24 cellular contexts compared by ENCODE assay signal in the genomic region with DNA sequence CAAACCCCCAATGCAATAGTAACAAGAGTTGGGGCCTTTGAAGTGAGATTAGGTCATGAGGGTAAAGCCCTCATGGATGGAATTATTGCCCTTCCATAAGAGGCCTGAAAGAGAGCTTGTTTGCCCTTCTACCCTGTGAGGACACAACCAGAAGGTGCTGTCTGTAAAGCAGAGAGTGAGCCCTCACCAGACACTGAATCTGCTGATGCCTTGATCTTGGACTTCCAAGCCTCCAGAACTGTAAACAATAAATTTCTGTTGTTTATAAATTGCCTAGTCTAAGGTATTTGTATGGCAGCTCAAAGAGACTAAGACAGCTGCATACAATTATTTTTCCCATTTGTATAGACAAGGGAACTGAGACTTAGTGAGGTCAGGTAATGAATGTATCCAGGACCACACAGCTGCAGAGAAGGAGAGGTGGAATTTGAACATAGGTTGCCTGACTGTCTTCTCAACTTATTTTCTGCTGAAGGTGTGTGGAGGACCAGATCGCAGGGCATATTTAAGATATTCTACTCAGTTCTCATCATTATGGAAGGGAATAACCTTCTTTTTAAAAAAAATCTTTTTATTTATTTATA. TPM values are rescaled to one million over a fixed set of nuclear protein-coding genes. Genes with fewer than 3 reads are reported as not detected.
A peak's percentile ranks its signal among the peaks of the same experiment; 100 is the strongest.
DNase-seq lines count a peak whose midpoint lies in the region; ATAC-seq, FAIRE-seq and TF ChIP-seq lines count a peak whose summit lies in the region.
"Had no signal": no experiment of that assay in that cellular context is flagged by ENCODE, and none has a peak within 500 bp of the region (broad histone marks: within the 10 kb centered on the region; RNA-seq: fewer than 3 reads in every experiment).

No MANE protein-coding gene starts in this region.

- POLR2A ChIA-PET in GM12878 (lab: Charles Lee), result interaction anchor here (1.1 kb wide), 1 partner anchor 16 kb away, joined by 4 read pairs; no protein-coding TSS in a partner anchor

- no peaks in the 10 kb centered on the region for H3K27me3 Mint-ChIP-seq in activated CD4-positive, alpha-beta T cell treated with anti-CD3 and anti-CD28 coated beads, Interleukin-2, amount 10 ng/mL, durations not matched to agents 24 days and 14 days
- H3K27me3 Mint-ChIP-seq in activated T-helper 2 cell treated with anti-CD3 and anti-CD28 coated beads, Interferon-gamma antibody, Interleukin-2, Interleukin-4, amounts not matched to agents 10 μg/mL and 5 μg/mL and 100 μg/mL, durations not matched to agents 14 hours and 24 hours and 36 hours (ENCODE audit: low read depth), result peaks cover 3% of the 10 kb centered on the region
- H3K27me3 Mint-ChIP-seq: CD4-positive, alpha-beta T cell had no signal

- TF ChIP-seq EP300 in GM12878 (IDR thresholded peaks at IDR 0.05; ENCODE audit: borderline replicate concordance in 1 of 2, control insufficient read depth in 1 of 2, low read depth in 2 of 2, low read length in 2 of 2), result no peak

- H3K9me3 Mint-ChIP-seq in activated CD4-positive, alpha-beta T cell treated with anti-CD3 and anti-CD28 coated beads, Interleukin-2, amount 10 ng/mL, durations not matched to agents 24 days and 14 days, result peaks cover 8% of the 10 kb centered on the region
- H3K9me3 Mint-ChIP-seq in activated T-helper 2 cell treated with anti-CD3 and anti-CD28 coated beads, Interferon-gamma antibody, Interleukin-2, Interleukin-4, amounts not matched to agents 10 μg/mL and 5 μg/mL and 100 μg/mL, durations not matched to agents 14 hours and 24 hours and 36 hours, result peaks cover 1% of the 10 kb centered on the region
- H3K9me3 Mint-ChIP-seq: CD4-positive, alpha-beta T cell; HFFc6; IgD-negative memory B cell had no signal

- peak; percentile 49 for DNase-seq in activated CD4-positive, alpha-beta T cell treated with anti-CD3 and anti-CD28 coated beads, Interleukin-2, amount 10 ng/mL, durations not matched to agents 24 days and 14 days
- DNase-seq in activated CD4-positive, alpha-beta T cell treated with anti-CD3 and anti-CD28 coated beads, Interleukin-2, amount 50 U/mL, for 4 hours, result no peak
- DNase-seq in GM12878 (ENCODE audit: low read depth, low spot score) (no peak), NCI-H1436 (lab: John Stamatoyannopoulos, UW) (no peak), NCI-H510A treated with DMSO at 0.1 percent for 48 hours (lab: John Stamatoyannopoulos, UW) (no peak), amygdala (lab: John Stamatoyannopoulos, UW) (no peak)
- no peak for DNase-seq in activated T-helper 2 cell treated with anti-CD3 and anti-CD28 coated beads, Interferon-gamma antibody, Interleukin-2, Interleukin-4, amounts not matched to agents 10 μg/mL and 5 μg/mL and 100 μg/mL, durations not matched to agents 14 hours and 24 hours and 36 hours (ENCODE audit: low spot score)
- DNase-seq: AML-193; Caco-2; CD4-positive, alpha-beta T cell; DMS79 treated with DMSO at 0.1 percent for 48 hours; GF-D8; H7; HFFc6 had no signal

- ATAC-seq in HG02610 (IDR thresholded peaks at IDR 0.05; ENCODE audit: unreplicated experiment) (peak; percentile 46), GM12878 (no peak)
- ATAC-seq: A549, GM23338, HCT116 had no signal

- TF ChIP-seq RAD21 in GM12878 (IDR thresholded peaks at IDR 0.05; ENCODE audit: insufficient read depth, low read depth, low read length), result no peak

- H3K4me1 Mint-ChIP-seq in activated CD4-positive, alpha-beta T cell treated with anti-CD3 and anti-CD28 coated beads, Interleukin-2, amount 10 ng/mL, durations not matched to agents 24 days and 14 days, result peaks cover 7% of the 10 kb centered on the region
- peaks cover 3% of the 10 kb centered on the region for H3K4me1 Mint-ChIP-seq in activated T-helper 2 cell treated with anti-CD3 and anti-CD28 coated beads, Interferon-gamma antibody, Interleukin-2, Interleukin-4, amounts not matched to agents 10 μg/mL and 5 μg/mL and 100 μg/mL, durations not matched to agents 14 hours and 24 hours and 36 hours (ENCODE audit: low read depth)
- H3K4me1 Mint-ChIP-seq: GM23338, IgD-negative memory B cell had no signal

- TF ChIP-seq CTCF in GM12878 (IDR thresholded peaks at IDR 0.05 in 2 of 3, conservative IDR thresholded peaks at IDR 0.05 in 1 of 3; ENCODE audit: control insufficient read depth in 2 of 3, extremely low read depth in 1 of 3, insufficient read depth in 1 of 3, low read depth in 3 of 3, low read length in 3 of 3), result no peak

- no peak for TF ChIP-seq POLR2A in GM12878 (IDR thresholded peaks at IDR 0.05; ENCODE audit: low read depth, low read length)

- RAD21 ChIA-PET in GM12878 (lab: Charles Lee; ENCODE audit: unreplicated experiment), result interaction anchor here (0.7 kb wide), 1 partner anchor 13 kb away, joined by 3 read pairs; no protein-coding TSS in a partner anchor

- no peak overlapping the region for H3K9ac ChIP-seq in GM12878 (ENCODE audit: control insufficient read depth, insufficient read depth, low read length)

- no peak overlapping the region for H2AFZ ChIP-seq in GM12878 (ENCODE audit: control insufficient read depth, low read depth, low read length)
- H2AFZ ChIP-seq: GM23338 had no signal

- H3K4me1 ChIP-seq in GM12878 (ENCODE audit: control insufficient read depth, insufficient read depth, low read length), result no peaks in the 10 kb centered on the region
- H3K4me1 ChIP-seq: Caco-2 had no signal

- H3K27me3 ChIP-seq in GM12878 (replicated peaks in 1 of 2; ENCODE audit: control insufficient read depth in 2 of 2, insufficient read depth in 2 of 2, low read length in 1 of 2), result no peaks in the 10 kb centered on the region

- no peak overlapping the region for H3K4me3 Mint-ChIP-seq in activated CD4-positive, alpha-beta T cell treated with anti-CD3 and anti-CD28 coated beads, Interleukin-2, amount 10 ng/mL, durations not matched to agents 24 days and 14 days
- H3K4me3 Mint-ChIP-seq in activated T-helper 2 cell treated with anti-CD3 and anti-CD28 coated beads, Interferon-gamma antibody, Interleukin-2, Interleukin-4, amounts not matched to agents 10 μg/mL and 5 μg/mL and 100 μg/mL, durations not matched to agents 14 hours and 24 hours and 36 hours (ENCODE audit: low read depth), result no peak overlapping the region
- H3K4me3 Mint-ChIP-seq: CD4-positive, alpha-beta T cell; GM23338; HFFc6; IgD-negative memory B cell had no signal

- no peaks in the 10 kb centered on the region for H3K79me2 ChIP-seq in GM12878 (ENCODE audit: control insufficient read depth, insufficient read depth, low read length)

- no peak overlapping the region for H3K4me3 ChIP-seq in GM12878
- H3K4me3 ChIP-seq: A549, GM23338 had no signal

- 95% methylated on average over 1 of the region's 1 CpG for WGBS in GM12878 (ENCODE audit: insufficient coverage, insufficient replicate concordance, low lambda C conversion rate, missing lambda C conversion rate)

- no peak overlapping the region for H3K27ac Mint-ChIP-seq in activated CD4-positive, alpha-beta T cell treated with anti-CD3 and anti-CD28 coated beads, Interleukin-2, amount 10 ng/mL, durations not matched to agents 24 days and 14 days
- no peak overlapping the region for H3K27ac Mint-ChIP-seq in activated T-helper 2 cell treated with anti-CD3 and anti-CD28 coated beads, Interferon-gamma antibody, Interleukin-2, Interleukin-4, amounts not matched to agents 10 μg/mL and 5 μg/mL and 100 μg/mL, durations not matched to agents 14 hours and 24 hours and 36 hours
- H3K27ac Mint-ChIP-seq: CD4-positive, alpha-beta T cell; GM23338; HFFc6; IgD-negative memory B cell had no signal

- no peaks in the 10 kb centered on the region; the same call in 2 of the 3 replicates for H3K9me3 ChIP-seq in GM12878 (replicated peaks; ENCODE audit: control insufficient read depth, insufficient read depth, low read length)
- H3K9me3 ChIP-seq: A549, Caco-2 had no signal

- no peak overlapping the region for H3K27ac ChIP-seq in GM12878 (ENCODE audit: control insufficient read depth, insufficient read depth)
- H3K27ac ChIP-seq: 22Rv1, A549, C4-2B had no signal

- SMC1A ChIA-PET in GM12878 (lab: Charles Lee; ENCODE audit: uncharacterized antibody, unreplicated experiment), result interaction anchor here (0.6 to 2.2 kb wide), 5 partner anchors 9 to 160 kb away, joined by 3 to 8 read pairs (median 4); no protein-coding TSS in a partner anchor

- CTCF ChIA-PET in GM12878 (lab: Yijun Ruan, JAX), result interaction anchor here (0.9 to 1.7 kb wide), 3 partner anchors 10 to 36 kb away, joined by 3 to 4 read pairs (median 4); no protein-coding TSS in a partner anchor

- H4K20me1 ChIP-seq in GM12878 (ENCODE audit: control insufficient read depth, insufficient read depth), result no peaks in the 10 kb centered on the region

- peaks cover 9% of the 10 kb centered on the region for H3K36me3 Mint-ChIP-seq in activated CD4-positive, alpha-beta T cell treated with anti-CD3 and anti-CD28 coated beads, Interleukin-2, amount 10 ng/mL, durations not matched to agents 24 days and 14 days (ENCODE audit: low read depth)
- no peaks in the 10 kb centered on the region for H3K36me3 Mint-ChIP-seq in activated T-helper 2 cell treated with anti-CD3 and anti-CD28 coated beads, Interferon-gamma antibody, Interleukin-2, Interleukin-4, amounts not matched to agents 10 μg/mL and 5 μg/mL and 100 μg/mL, durations not matched to agents 14 hours and 24 hours and 36 hours (ENCODE audit: low read depth)

- no peaks in the 10 kb centered on the region for H3K36me3 ChIP-seq in GM12878 (ENCODE audit: control insufficient read depth in 2 of 2, insufficient read depth in 2 of 2, low read length in 1 of 2)

- H3K4me2 ChIP-seq in GM12878 (ENCODE audit: control insufficient read depth, insufficient read depth), result no peak overlapping the region
- H3K4me2 ChIP-seq: A549, GM23338 had no signal

- intact Hi-C loops in activated CD4-positive, alpha-beta T cell treated with anti-CD3 and anti-CD28 coated beads, Interleukin-2, amount 10 ng/mL, durations not matched to agents 24 days and 14 days (cut with micrococcal nuclease), result no loop called here
- intact Hi-C loops in GM12878 (cut with micrococcal nuclease; ENCODE audit: unreplicated experiment), result no loop called here
- intact Hi-C loops in activated T-helper 2 cell treated with anti-CD3 and anti-CD28 coated beads, Interferon-gamma antibody, Interleukin-2, Interleukin-4, amounts not matched to agents 10 μg/mL and 5 μg/mL and 100 μg/mL, durations not matched to agents 14 hours and 24 hours and 36 hours (cut with micrococcal nuclease), result no loop called here

- no peak for FAIRE-seq in GM12878 (lab: Jason Lieb, UNC)
- FAIRE-seq: A549, D721Med, HTR-8/SVneo had no signal

- in situ Hi-C loops in GM12878 (cut with MboI), result no loop called here

- BruUV-seq in GM12878 (replicated peaks; lab: Mats Ljungman, UMichigan), result TSS peak; percentile 60

RNA-seq across cellular contexts. Expression of gene IL23R, which starts 18.7 kb away (rescaled TPM):
- total RNA-seq in activated CD4-positive, alpha-beta T cell treated with anti-CD3 and anti-CD28 coated beads, Interleukin-2, amount 10 ng/mL, durations not matched to agents 24 days and 14 days, result 3.1 and 3.8 TPM in 2 replicates
- 10.0 and 12.5 TPM in 2 replicates for total RNA-seq in GM12878 (2013; cell fraction: nucleolus; rRNA removed)
- total RNA-seq in GM12878 (2014; rRNA removed), result 0.49 and 0.62 TPM in 2 replicates
- total RNA-seq in GM12878 (2014; rRNA removed; fragmentation: Illumina TruSeq; extraction: Trizol), result 0.54 and 0.60 TPM in 2 replicates
- total RNA-seq in GM12878 (2021), result 0.19 and 0.64 TPM in 2 replicates
- polyA plus RNA-seq in GM12878 (2011; ENCODE audit: low read depth), result 0.10 TPM
- polyA plus RNA-seq in GM12878 (2011; rRNA removed), result 6.4 and 9.2 TPM in 2 replicates
- 2.2 and 3.0 TPM in 2 replicates for polyA plus RNA-seq in GM12878 (2011; cell fraction: cytosol; rRNA removed)
- 3.0 and 3.6 TPM in 2 replicates for polyA plus RNA-seq in GM12878 (2011; cell fraction: nucleus; rRNA removed)
- polyA plus RNA-seq in GM12878 (2012), result 0.24 and 0.38 TPM in 2 replicates
- polyA plus RNA-seq in GM12878 (2014; fragmentation: Illumina TruSeq; extraction: Trizol), result 0.56 and 0.63 TPM in 2 replicates
- polyA plus RNA-seq in GM12878 (2014; fragmentation: Nextera tagmentation; extraction: Ambion mirVana), result under 1 TPM; 0.16 to 0.18 TPM
- polyA plus RNA-seq in GM12878 (2014; rRNA removed), result 0.20 and 0.27 TPM in 2 replicates
- polyA plus RNA-seq in GM12878 (2016; fragmentation: Nextera tagmentation; extraction: Ambion mirVana), result 1 to 10 TPM; 1.3 to 1.7 TPM
- 5.0 and 9.8 TPM in 2 replicates for polyA minus RNA-seq in GM12878 (2011; rRNA and poly(A)+ RNA removed)
- 1.7 and 2.2 TPM in 2 replicates for polyA minus RNA-seq in GM12878 (2011; cell fraction: cytosol; rRNA and poly(A)+ RNA removed)
- 7.1 and 7.4 TPM in 2 replicates for polyA minus RNA-seq in GM12878 (2011; cell fraction: nucleus; rRNA and poly(A)+ RNA removed)
- 0.55 and 0.80 TPM in 2 replicates for total RNA-seq in activated T-helper 2 cell treated with anti-CD3 and anti-CD28 coated beads, Interferon-gamma antibody, Interleukin-2, Interleukin-4, amounts not matched to agents 10 μg/mL and 5 μg/mL and 100 μg/mL, durations not matched to agents 14 hours and 24 hours and 36 hours
- total RNA-seq: Caco-2, GM23338, H7, HFFc6 had no signal
- polyA plus RNA-seq: A549, BJ, GM23338, IgD-negative memory B cell had no signal

RNA-seq across cellular contexts. Expression of gene C1orf141, which starts 50.2 kb away (rescaled TPM):
- not detected in 2 replicates for total RNA-seq in activated CD4-positive, alpha-beta T cell treated with anti-CD3 and anti-CD28 coated beads, Interleukin-2, amount 10 ng/mL, durations not matched to agents 24 days and 14 days
- not detected in 2 replicates for total RNA-seq in GM12878 (2013; cell fraction: nucleolus; rRNA removed)
- total RNA-seq in GM12878 (2014; rRNA removed) (not detected in 2 replicates), GM12878 (2014; rRNA removed; fragmentation: Illumina TruSeq; extraction: Trizol) (not detected in 2 replicates), GM12878 (2021) (not detected in 2 replicates)
- polyA plus RNA-seq in GM12878 (2011; ENCODE audit: low read depth), result not detected
- polyA plus RNA-seq in GM12878 (2011; rRNA removed) (not detected in 2 replicates), GM12878 (2014; fragmentation: Illumina TruSeq; extraction: Trizol) (not detected in 2 replicates), GM12878 (2014; fragmentation: Nextera tagmentation; extraction: Ambion mirVana) (not detected), GM12878 (2014; rRNA removed) (not detected in 2 replicates), GM12878 (2016; fragmentation: Nextera tagmentation; extraction: Ambion mirVana) (not detected)
- polyA plus RNA-seq in GM12878 (2011; cell fraction: cytosol; rRNA removed), result not detected in 2 replicates
- not detected in 2 replicates for polyA plus RNA-seq in GM12878 (2011; cell fraction: nucleus; rRNA removed)
- polyA plus RNA-seq in GM12878 (2012), result not detected in 2 replicates
- polyA minus RNA-seq in GM12878 (2011; rRNA and poly(A)+ RNA removed), result not detected in 2 replicates
- polyA minus RNA-seq in GM12878 (2011; cell fraction: cytosol; rRNA and poly(A)+ RNA removed), result not detected in 2 replicates
- polyA minus RNA-seq in GM12878 (2011; cell fraction: nucleus; rRNA and poly(A)+ RNA removed), result not detected in 2 replicates
- not detected in 2 replicates for total RNA-seq in activated T-helper 2 cell treated with anti-CD3 and anti-CD28 coated beads, Interferon-gamma antibody, Interleukin-2, Interleukin-4, amounts not matched to agents 10 μg/mL and 5 μg/mL and 100 μg/mL, durations not matched to agents 14 hours and 24 hours and 36 hours
- total RNA-seq: Caco-2; CD4-positive, alpha-beta T cell; GM23338; H7; HFFc6 had no signal
- polyA plus RNA-seq: A549, BJ, GM23338, IgD-negative memory B cell had no signal
